8 cellular contexts compared by ENCODE assay signal in the genomic region with DNA sequence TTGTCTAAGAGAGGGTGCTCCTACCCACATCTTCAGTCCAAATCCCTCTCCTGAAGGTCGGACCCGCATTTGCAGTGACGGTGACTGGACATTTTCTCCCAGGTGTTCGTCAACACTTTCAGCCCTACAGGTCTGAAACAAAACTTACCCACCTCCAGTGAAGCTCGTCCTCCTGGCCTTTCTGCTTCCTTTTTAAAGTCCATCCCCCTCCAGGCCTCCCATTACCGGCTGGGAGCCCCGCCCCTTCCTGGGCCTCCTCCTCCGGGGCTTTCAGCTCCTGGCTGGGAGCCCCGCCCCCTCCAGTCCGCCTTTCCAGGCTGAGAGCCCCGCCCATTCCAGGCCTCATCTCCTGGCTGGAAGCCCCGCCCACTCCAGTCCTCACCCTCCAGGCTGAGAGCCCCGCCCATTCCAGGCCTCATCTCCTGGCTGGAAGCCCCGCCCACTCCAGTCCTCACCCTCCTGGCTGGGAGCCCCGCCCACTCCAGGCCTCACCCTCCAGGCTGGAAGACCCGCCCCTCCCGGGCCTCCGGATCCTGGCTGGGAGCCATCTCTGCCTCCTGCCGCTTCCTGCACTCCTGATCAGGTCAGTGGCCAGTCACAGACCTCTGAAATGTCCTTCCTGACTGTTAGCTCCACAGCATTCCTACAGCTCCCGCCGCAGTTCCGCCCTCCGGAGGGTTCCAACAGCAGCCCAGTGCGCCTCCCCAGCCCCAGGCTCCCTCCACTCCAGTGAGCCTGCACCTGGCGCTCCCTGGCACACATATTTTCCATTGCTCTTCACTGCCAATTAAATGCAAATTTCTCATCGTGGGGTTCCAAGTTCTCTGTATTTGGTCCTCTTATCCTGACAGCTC.
DNase-seq lines count a peak whose midpoint lies in the region; ATAC-seq and TF ChIP-seq lines count a peak whose summit lies in the region.

No MANE protein-coding gene starts in this region.

- no peaks in the 10 kb centered on the region for H4K20me1 ChIP-seq in DND-41 (ENCODE audit: insufficient read depth, low read length)

- H3K4me2 ChIP-seq in DND-41 (ENCODE audit: insufficient read depth, low read length) = no peak overlapping the region

- H3K4me3 ChIP-seq in DND-41 (ENCODE audit: low read depth in 1 of 2, low read length in 2 of 2) (no peak overlapping the region), cardiac fibroblast (replicated peaks in 1 of 2; ENCODE audit: low read depth in 2 of 2, low read length in 2 of 2) (peak overlapping the region in 1 of 2 donors; percentile 8)

- 0 out of 3 replicates have a peak, but pooled peaks have one; percentile 18 for ATAC-seq in DND-41 (ENCODE audit: insufficient read depth, low read depth)
- ATAC-seq in HG03135 (IDR thresholded peaks at IDR 0.05; ENCODE audit: unreplicated experiment) = no peak

- no peaks in the 10 kb centered on the region for H3K27me3 ChIP-seq in DND-41 (ENCODE audit: insufficient read depth, low read length, poor library complexity)

- H3K79me2 ChIP-seq in DND-41 (ENCODE audit: insufficient read depth, low read length) = no peaks in the 10 kb centered on the region

- TF ChIP-seq CTCF in DND-41 (IDR thresholded peaks at IDR 0.05; ENCODE audit: borderline replicate concordance, extremely low read depth, low read length, poor library complexity, severe bottlenecking) = no peak
- TF ChIP-seq CTCF in cardiac fibroblast (IDR thresholded peaks at IDR 0.05; ENCODE audit: low read depth, low read length) = no peak

- H3K27ac ChIP-seq in DND-41 (ENCODE audit: low read length) (no peak overlapping the region), substantia nigra (ENCODE audit: low read depth, low read length, poor library complexity, severe bottlenecking) (no peak overlapping the region)

- DNase-seq in DND-41 (peak; percentile 30), Kasumi-1 (lab: John Stamatoyannopoulos, UW) (peak; percentile 89 to 93), OCI-M1 (lab: John Stamatoyannopoulos, UW) (peak; percentile 100), cardiac fibroblast (ENCODE audit: low read depth in 2 of 2) (peak; percentile 74 to 81), kidney tubule cell (ENCODE audit: low spot score) (peak; percentile 99), substantia nigra (lab: John Stamatoyannopoulos, UW) (peak in 25 of 49 donors; percentile 3 to 95 (median 30)), AG08395 (ENCODE audit: low spot score) (no peak)

- peaks cover 9% of the 10 kb centered on the region; the same call in 1 of the 2 replicates for H3K36me3 ChIP-seq in DND-41 (ENCODE audit: insufficient read depth, low read length)

- H3K9me3 ChIP-seq in DND-41 (ENCODE audit: insufficient read depth, low read length, severe bottlenecking) = peaks cover 9% of the 10 kb centered on the region

- no peak overlapping the region for H2AFZ ChIP-seq in DND-41 (ENCODE audit: low read depth, low read length)

- no peak overlapping the region for H3K9ac ChIP-seq in DND-41 (ENCODE audit: low read depth, low read length)

- peaks cover 6% of the 10 kb centered on the region for H3K4me1 ChIP-seq in DND-41 (ENCODE audit: insufficient read depth, low read length)
